9 cellular contexts compared by ENCODE assay signal in genomic region chr2:239107936-239108335, GRCh38.
"Had no signal": no experiment of that assay in that cellular context is flagged by ENCODE, and none has a peak within 500 bp of the region (broad histone marks: within the 10 kb centered on the region; RNA-seq: fewer than 3 reads in every experiment).

No MANE protein-coding gene starts in this region.

- FAIRE-seq: HTR-8/SVneo, K562 had no signal

- H3K36me3 ChIP-seq: HAP-1 had no signal

- H3K4me3 ChIP-seq: GM23248, HAP-1, K562 had no signal

- ATAC-seq: HCT116, K562 had no signal

- H3K9me3 ChIP-seq: HAP-1 had no signal

- H3K27ac ChIP-seq: GM23248 had no signal

- DNase-seq: GM23248, GOT3, H7, HFFc6, IMR-90 had no signal

- H3K4me1 ChIP-seq: HAP-1 had no signal
